Comparison of ENCODE assay signal across 9 cellular contexts in the genomic region with DNA sequence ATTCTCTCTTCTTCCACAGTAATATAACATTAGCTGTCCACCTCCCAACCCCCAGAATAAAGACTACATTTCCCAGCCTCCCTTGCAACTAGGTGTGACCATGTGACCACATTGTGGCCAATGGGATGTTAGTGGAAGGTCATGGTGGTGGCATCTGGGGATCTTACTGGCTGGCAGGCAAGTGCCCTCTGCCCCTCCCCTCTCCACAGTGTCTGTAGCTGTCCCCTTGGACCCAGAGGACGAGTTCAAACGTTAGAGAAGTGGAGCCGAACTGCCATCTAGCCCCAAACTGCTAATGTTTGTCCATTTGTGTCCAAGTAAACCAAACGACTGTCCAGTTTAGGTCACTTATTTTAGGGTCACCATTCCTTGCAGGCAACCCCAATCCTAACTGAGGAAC. TPM values are rescaled to one million over a fixed set of nuclear protein-coding genes. Genes with fewer than 3 reads are reported as not detected.
DNase-seq lines count a peak whose midpoint lies in the region; ATAC-seq lines count a peak whose summit lies in the region.
"Had no signal": no experiment of that assay in that cellular context is flagged by ENCODE, and none has a peak within 500 bp of the region (broad histone marks: within the 10 kb centered on the region; RNA-seq: fewer than 3 reads in every experiment).

No MANE protein-coding gene starts in this region.

- DNase-seq in DMS 273 (lab: John Stamatoyannopoulos, UW; ENCODE audit: unreplicated experiment): peak; percentile 90
- DNase-seq in HCEC 1CT: peak; percentile 8
- DNase-seq in RPMI8226: peak; percentile 49
- peak; percentile 81 for DNase-seq in ecto neural progenitor cell (ENCODE audit: low spot score)
- peak; percentile 74 for DNase-seq in mesenchymal stem cell
- DNase-seq in DMS79 treated with DMSO at 0.1 percent for 48 hours (lab: John Stamatoyannopoulos, UW): no peak
- no peak for DNase-seq in cortex of kidney (lab: John Stamatoyannopoulos, UW)

- no peak overlapping the region for H2BK15ac ChIP-seq in mesenchymal stem cell (ENCODE audit: low read depth, poor library complexity, severe bottlenecking)

- no peak overlapping the region for H3K4me3 ChIP-seq in mesenchymal stem cell (ENCODE audit: insufficient read depth in 1 of 2, low read depth in 1 of 2, low read length in 2 of 2)

- H3K9me3 ChIP-seq in mesenchymal stem cell (ENCODE audit: control insufficient read depth, low read length): no peaks in the 10 kb centered on the region

- H3K18ac ChIP-seq in mesenchymal stem cell (ENCODE audit: low read depth in 1 of 2, low read length in 2 of 2): no peak overlapping the region

- no peak overlapping the region for H3K4ac ChIP-seq in mesenchymal stem cell (ENCODE audit: low read depth in 1 of 2, low read length in 2 of 2)

- H3K4me1 ChIP-seq in mesenchymal stem cell (ENCODE audit: control insufficient read depth, insufficient read depth, low read depth, low read length): peaks cover 5% of the 10 kb centered on the region

- no peak overlapping the region for H2BK12ac ChIP-seq in mesenchymal stem cell (ENCODE audit: low read length in 2 of 2)

- H3K27ac ChIP-seq in mesenchymal stem cell (ENCODE audit: low read length, poor library complexity, severe bottlenecking): no peak overlapping the region
- H3K27ac ChIP-seq: KMS-11 had no signal

- no peak overlapping the region for H4K8ac ChIP-seq in mesenchymal stem cell (ENCODE audit: low read length)

- no peak overlapping the region for H4K91ac ChIP-seq in mesenchymal stem cell (ENCODE audit: low read length)

- no peak overlapping the region for H2AK5ac ChIP-seq in mesenchymal stem cell (ENCODE audit: low read length, severe bottlenecking)

- H3K23ac ChIP-seq in mesenchymal stem cell (ENCODE audit: low read length in 2 of 2): no peak overlapping the region

- no peak for ATAC-seq in GM18867 (IDR thresholded peaks at IDR 0.05; ENCODE audit: unreplicated experiment)

- no peak overlapping the region for H2AFZ ChIP-seq in mesenchymal stem cell (ENCODE audit: low read depth, low read length)

- H2BK5ac ChIP-seq in mesenchymal stem cell (ENCODE audit: low read depth, low read length, poor library complexity, severe bottlenecking): no peak overlapping the region

- H3K79me1 ChIP-seq in mesenchymal stem cell (replicated peaks; ENCODE audit: low read length, poor library complexity, severe bottlenecking): no peaks in the 10 kb centered on the region

- peaks cover 27 to 61% of the 10 kb centered on the region in 2 experiments for H3K27me3 ChIP-seq in mesenchymal stem cell (ENCODE audit: control insufficient read depth in 1 of 2, insufficient read depth in 1 of 2, low read length in 2 of 2)

- no peak overlapping the region for H3K4me2 ChIP-seq in mesenchymal stem cell (ENCODE audit: low read length, poor library complexity, severe bottlenecking)
- H3K4me2 ChIP-seq: KMS-11 had no signal

- H3K36me3 ChIP-seq in mesenchymal stem cell (ENCODE audit: control insufficient read depth in 1 of 2, insufficient read depth in 2 of 2, low read depth in 1 of 2, low read length in 2 of 2): no peaks in the 10 kb centered on the region

- H3K9ac ChIP-seq in mesenchymal stem cell (ENCODE audit: low read length): no peak overlapping the region
- H3K9ac ChIP-seq: KMS-11 had no signal

- no peak overlapping the region for H2BK120ac ChIP-seq in mesenchymal stem cell (ENCODE audit: low read depth, low read length)

- H3K14ac ChIP-seq in mesenchymal stem cell (ENCODE audit: low read length in 2 of 2): no peak overlapping the region

- 51% methylated on average over 4 of the region's 4 CpGs for WGBS in mesenchymal stem cell

RNA-seq across cellular contexts. Expression of a gene that starts 26.6 kb away (rescaled TPM):
- not detected for polyA plus RNA-seq in mesenchymal stem cell (2013, experiment 1 of 2)
- polyA plus RNA-seq in mesenchymal stem cell (2013, experiment 2 of 2): not detected

RNA-seq across cellular contexts. Expression of a gene that starts 28.2 kb away (rescaled TPM):
- 3.7 TPM for polyA plus RNA-seq in mesenchymal stem cell (2013, experiment 1 of 2)
- polyA plus RNA-seq in mesenchymal stem cell (2013, experiment 2 of 2): 4.0 TPM

Comparison
In these comparisons a context has a peak if more than half of its experiments do, and no peak if none do; other contexts are left out.
1. DNase-seq: peak in DMS 273 (single experiment), HCEC 1CT (single experiment), RPMI8226 (single experiment), ecto neural progenitor cell (single experiment) and mesenchymal stem cell (single experiment); none in DMS79 treated with DMSO at 0.1 percent for 48 hours (single experiment) and cortex of kidney (single experiment).